ENCODE assay signal across 1 cellular context in genomic region chr4:102338405-102338804, GRCh38.
TF ChIP-seq lines count a peak whose summit lies in the region.

No MANE protein-coding gene starts in this region.

TF ChIP-seq in HepG2, 621 proteins besides CTCF, POLR2A, EP300 and RAD21 (continued from another document):
- no peak for TF ChIP-seq SPEN (CRISPR knock-in tag; IDR thresholded peaks at IDR 0.05; ENCODE audit: low read depth)
- no peak for TF ChIP-seq MTF1 (CRISPR knock-in tag; IDR thresholded peaks at IDR 0.05)
- TF ChIP-seq, protein P1, sequence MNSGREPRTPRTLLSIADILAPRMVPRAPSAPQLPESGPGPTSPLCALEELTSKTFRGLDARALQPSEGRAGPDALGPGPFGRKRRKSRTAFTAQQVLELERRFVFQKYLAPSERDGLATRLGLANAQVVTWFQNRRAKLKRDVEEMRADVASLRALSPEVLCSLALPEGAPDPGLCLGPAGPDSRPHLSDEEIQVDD (CRISPR knock-in tag; IDR thresholded peaks at IDR 0.05; ENCODE audit: borderline replicate concordance) = no peak
- TF ChIP-seq, protein P2, sequence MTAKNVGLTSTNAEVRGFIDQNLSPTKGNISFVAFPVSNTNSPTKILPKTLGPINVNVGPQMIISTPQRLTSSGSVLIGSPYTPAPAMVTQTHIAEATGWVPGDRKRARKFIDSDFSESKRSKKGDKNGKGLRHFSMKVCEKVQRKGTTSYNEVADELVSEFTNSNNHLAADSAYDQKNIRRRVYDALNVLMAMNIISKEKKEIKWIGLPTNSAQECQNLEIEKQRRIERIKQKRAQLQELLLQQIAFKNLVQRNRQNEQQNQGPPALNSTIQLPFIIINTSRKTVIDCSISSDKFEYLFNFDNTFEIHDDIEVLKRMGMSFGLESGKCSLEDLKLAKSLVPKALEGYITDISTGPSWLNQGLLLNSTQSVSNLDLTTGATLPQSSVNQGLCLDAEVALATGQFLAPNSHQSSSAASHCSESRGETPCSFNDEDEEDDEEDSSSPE (CRISPR knock-in tag; IDR thresholded peaks at IDR 0.05) = no peak
- no peak for TF ChIP-seq POLR2AphosphoS5 (IDR thresholded peaks at IDR 0.05; ENCODE audit: low read depth, low read length)
- TF ChIP-seq FOXP1 (IDR thresholded peaks at IDR 0.05) = no peak
- TF ChIP-seq FOXP1 (CRISPR knock-in tag; IDR thresholded peaks at IDR 0.05) = no peak
- no peak for TF ChIP-seq ZNF775 (CRISPR knock-in tag; IDR thresholded peaks at IDR 0.05; ENCODE audit: borderline replicate concordance)
- no peak for TF ChIP-seq MIER3 (CRISPR knock-in tag; IDR thresholded peaks at IDR 0.05; ENCODE audit: borderline replicate concordance)
- TF ChIP-seq, protein P3, sequence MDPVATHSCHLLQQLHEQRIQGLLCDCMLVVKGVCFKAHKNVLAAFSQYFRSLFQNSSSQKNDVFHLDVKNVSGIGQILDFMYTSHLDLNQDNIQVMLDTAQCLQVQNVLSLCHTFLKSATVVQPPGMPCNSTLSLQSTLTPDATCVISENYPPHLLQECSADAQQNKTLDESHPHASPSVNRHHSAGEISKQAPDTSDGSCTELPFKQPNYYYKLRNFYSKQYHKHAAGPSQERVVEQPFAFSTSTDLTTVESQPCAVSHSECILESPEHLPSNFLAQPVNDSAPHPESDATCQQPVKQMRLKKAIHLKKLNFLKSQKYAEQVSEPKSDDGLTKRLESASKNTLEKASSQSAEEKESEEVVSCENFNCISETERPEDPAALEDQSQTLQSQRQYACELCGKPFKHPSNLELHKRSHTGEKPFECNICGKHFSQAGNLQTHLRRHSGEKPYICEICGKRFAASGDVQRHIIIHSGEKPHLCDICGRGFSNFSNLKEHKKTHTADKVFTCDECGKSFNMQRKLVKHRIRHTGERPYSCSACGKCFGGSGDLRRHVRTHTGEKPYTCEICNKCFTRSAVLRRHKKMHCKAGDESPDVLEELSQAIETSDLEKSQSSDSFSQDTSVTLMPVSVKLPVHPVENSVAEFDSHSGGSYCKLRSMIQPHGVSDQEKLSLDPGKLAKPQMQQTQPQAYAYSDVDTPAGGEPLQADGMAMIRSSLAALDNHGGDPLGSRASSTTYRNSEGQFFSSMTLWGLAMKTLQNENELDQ (CRISPR knock-in tag; IDR thresholded peaks at IDR 0.05; ENCODE audit: borderline replicate concordance) = no peak
- TF ChIP-seq RFX5 (IDR thresholded peaks at IDR 0.05; ENCODE audit: low read depth, low read length) = no peak
- no peak for TF ChIP-seq ZNF839 (CRISPR knock-in tag; IDR thresholded peaks at IDR 0.05; ENCODE audit: borderline replicate concordance)
- TF ChIP-seq ZFP36L1 (CRISPR knock-in tag; IDR thresholded peaks at IDR 0.05) = no peak
- no peak for TF ChIP-seq BHLHE40 (IDR thresholded peaks at IDR 0.05; ENCODE audit: low read length)
- TF ChIP-seq HNRNPK (IDR thresholded peaks at IDR 0.05; ENCODE audit: low read depth, low read length, poor library complexity, severe bottlenecking) = no peak
- TF ChIP-seq, protein P4, sequence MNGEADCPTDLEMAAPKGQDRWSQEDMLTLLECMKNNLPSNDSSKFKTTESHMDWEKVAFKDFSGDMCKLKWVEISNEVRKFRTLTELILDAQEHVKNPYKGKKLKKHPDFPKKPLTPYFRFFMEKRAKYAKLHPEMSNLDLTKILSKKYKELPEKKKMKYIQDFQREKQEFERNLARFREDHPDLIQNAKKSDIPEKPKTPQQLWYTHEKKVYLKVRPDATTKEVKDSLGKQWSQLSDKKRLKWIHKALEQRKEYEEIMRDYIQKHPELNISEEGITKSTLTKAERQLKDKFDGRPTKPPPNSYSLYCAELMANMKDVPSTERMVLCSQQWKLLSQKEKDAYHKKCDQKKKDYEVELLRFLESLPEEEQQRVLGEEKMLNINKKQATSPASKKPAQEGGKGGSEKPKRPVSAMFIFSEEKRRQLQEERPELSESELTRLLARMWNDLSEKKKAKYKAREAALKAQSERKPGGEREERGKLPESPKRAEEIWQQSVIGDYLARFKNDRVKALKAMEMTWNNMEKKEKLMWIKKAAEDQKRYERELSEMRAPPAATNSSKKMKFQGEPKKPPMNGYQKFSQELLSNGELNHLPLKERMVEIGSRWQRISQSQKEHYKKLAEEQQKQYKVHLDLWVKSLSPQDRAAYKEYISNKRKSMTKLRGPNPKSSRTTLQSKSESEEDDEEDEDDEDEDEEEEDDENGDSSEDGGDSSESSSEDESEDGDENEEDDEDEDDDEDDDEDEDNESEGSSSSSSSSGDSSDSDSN (CRISPR knock-in tag; IDR thresholded peaks at IDR 0.05) = no peak
